ENCODE assay signal across 12 cellular contexts in genomic region chrX:3697220-3697684, GRCh38. TPM values are rescaled to one million over a fixed set of nuclear protein-coding genes. Genes with fewer than 3 reads are reported as not detected.
A peak's percentile ranks its signal among the peaks of the same experiment; 100 is the strongest.
DNase-seq lines count a peak whose midpoint lies in the region; ATAC-seq, FAIRE-seq and TF ChIP-seq lines count a peak whose summit lies in the region.
"Had no signal": no experiment of that assay in that cellular context is flagged by ENCODE, and none has a peak within 500 bp of the region (broad histone marks: within the 10 kb centered on the region; RNA-seq: fewer than 3 reads in every experiment).

No MANE protein-coding gene starts in this region.

- H3K9me3 ChIP-seq in kidney (ENCODE audit: control insufficient read depth in 1 of 2, low read length in 2 of 2) = no peaks in the 10 kb centered on the region
- no peaks in the 10 kb centered on the region for H3K9me3 ChIP-seq in suprapubic skin
- H3K9me3 ChIP-seq: stomach had no signal

- H3K9me3 Mint-ChIP-seq in activated T-cell treated with anti-CD3 and anti-CD28 coated beads, Interleukin-2, amount 50 U/mL, for 24 hours = no peaks in the 10 kb centered on the region
- H3K9me3 Mint-ChIP-seq in activated T-cell treated with anti-CD3 and anti-CD28 coated beads, Interleukin-2, amount 50 U/mL, for 4 hours = no peaks in the 10 kb centered on the region
- no peaks in the 10 kb centered on the region for H3K9me3 Mint-ChIP-seq in activated CD4-positive, alpha-beta memory T cell treated with anti-CD3 and anti-CD28 coated beads, Interleukin-2, amount 10 ng/mL, durations not matched to agents 7 days and 5 days

- ATAC-seq in activated T-cell treated with anti-CD3 and anti-CD28 coated beads, Interleukin-2, amount 50 U/mL, for 4 hours = no peak
- ATAC-seq in GM19397 (IDR thresholded peaks at IDR 0.05; ENCODE audit: unreplicated experiment) = no peak

- H3K9ac ChIP-seq in kidney (ENCODE audit: low read length in 2 of 2) = no peak overlapping the region

- TF ChIP-seq CTCF in kidney (IDR thresholded peaks at IDR 0.05; ENCODE audit: borderline replicate concordance, extremely low read depth, insufficient read depth) (no peak), suprapubic skin (IDR thresholded peaks at IDR 0.05) (no peak)

- intact Hi-C loops in kidney (cut with DNase I) = no loop called here

- TF ChIP-seq EP300 in suprapubic skin (IDR thresholded peaks at IDR 0.05) = no peak

- H3K27me3 Mint-ChIP-seq in activated T-cell treated with anti-CD3 and anti-CD28 coated beads, Interleukin-2, amount 50 U/mL, for 24 hours = no peaks in the 10 kb centered on the region
- H3K27me3 Mint-ChIP-seq in activated T-cell treated with anti-CD3 and anti-CD28 coated beads, Interleukin-2, amount 50 U/mL, for 4 hours (ENCODE audit: low read depth) = no peaks in the 10 kb centered on the region
- H3K27me3 Mint-ChIP-seq in activated CD4-positive, alpha-beta memory T cell treated with anti-CD3 and anti-CD28 coated beads, Interleukin-2, amount 10 ng/mL, durations not matched to agents 7 days and 5 days = no peaks in the 10 kb centered on the region

- H3K27ac ChIP-seq in kidney (ENCODE audit: low read depth in 2 of 2, low read length in 2 of 2) (peak overlapping the region in 1 of 2 donors; percentile 9), suprapubic skin (peak overlapping the region; percentile 54)
- H3K27ac ChIP-seq: WERI-Rb-1 had no signal

- no peak for TF ChIP-seq POLR2A in suprapubic skin (IDR thresholded peaks at IDR 0.05)

- DNase-seq in activated T-cell treated with anti-CD3 and anti-CD28 coated beads, Interleukin-2, amount 50 U/mL, for 24 hours = no peak
- no peak for DNase-seq in activated T-cell treated with anti-CD3 and anti-CD28 coated beads, Interleukin-2, amount 50 U/mL, for 4 hours
- no peak for DNase-seq in activated CD4-positive, alpha-beta memory T cell treated with anti-CD3 and anti-CD28 coated beads, Interleukin-2, amount 10 ng/mL, durations not matched to agents 7 days and 5 days
- DNase-seq in kidney (peak; percentile 83), suprapubic skin (ENCODE audit: low spot score in 2 of 2) (no peak)
- no peak for DNase-seq in activated CD8-positive, alpha-beta memory T cell treated with anti-CD3 and anti-CD28 coated beads for 24 hours
- DNase-seq in effector CD8-positive, alpha-beta T cell (lab: John Stamatoyannopoulos, UW) = no peak
- DNase-seq: AML-193, NCI-H774, stomach, WERI-Rb-1 had no signal

- no peaks in the 10 kb centered on the region for H3K27me3 ChIP-seq in suprapubic skin
- H3K27me3 ChIP-seq: stomach had no signal

- no peak overlapping the region for H3K4me3 Mint-ChIP-seq in activated T-cell treated with anti-CD3 and anti-CD28 coated beads, Interleukin-2, amount 50 U/mL, for 24 hours
- H3K4me3 Mint-ChIP-seq in activated T-cell treated with anti-CD3 and anti-CD28 coated beads, Interleukin-2, amount 50 U/mL, for 4 hours = no peak overlapping the region
- no peak overlapping the region for H3K4me3 Mint-ChIP-seq in activated CD4-positive, alpha-beta memory T cell treated with anti-CD3 and anti-CD28 coated beads, Interleukin-2, amount 10 ng/mL, durations not matched to agents 7 days and 5 days

- 84% methylated on average over 9 of the region's 9 CpGs for WGBS in suprapubic skin

- CTCF ChIA-PET in activated CD4-positive, alpha-beta memory T cell treated with anti-CD3 and anti-CD28 coated beads, Interleukin-2, amount 10 ng/mL, durations not matched to agents 7 days and 5 days (lab: Charles Lee) = no interaction called here

- peaks cover 43% of the 10 kb centered on the region for H3K36me3 Mint-ChIP-seq in activated T-cell treated with anti-CD3 and anti-CD28 coated beads, Interleukin-2, amount 50 U/mL, for 24 hours (ENCODE audit: low read depth)
- H3K36me3 Mint-ChIP-seq in activated T-cell treated with anti-CD3 and anti-CD28 coated beads, Interleukin-2, amount 50 U/mL, for 4 hours (ENCODE audit: insufficient read depth) = peaks cover 5% of the 10 kb centered on the region
- peaks cover 64% of the 10 kb centered on the region for H3K36me3 Mint-ChIP-seq in activated CD4-positive, alpha-beta memory T cell treated with anti-CD3 and anti-CD28 coated beads, Interleukin-2, amount 10 ng/mL, durations not matched to agents 7 days and 5 days (ENCODE audit: low read depth)

- no peaks in the 10 kb centered on the region for H3K36me3 ChIP-seq in kidney (ENCODE audit: control insufficient read depth in 1 of 2, insufficient read depth in 2 of 2, low read length in 2 of 2)
- no peaks in the 10 kb centered on the region for H3K36me3 ChIP-seq in suprapubic skin
- H3K36me3 ChIP-seq: stomach, WERI-Rb-1 had no signal

- H3K4me3 ChIP-seq in kidney (ENCODE audit: low read length in 2 of 2) = peak overlapping the region in 1 of 2 donors; percentile 17
- H3K4me3 ChIP-seq in suprapubic skin = no peak overlapping the region
- H3K4me3 ChIP-seq: stomach had no signal

- H3K4me1 Mint-ChIP-seq in activated T-cell treated with anti-CD3 and anti-CD28 coated beads, Interleukin-2, amount 50 U/mL, for 24 hours (ENCODE audit: low read depth) = peaks cover 73% of the 10 kb centered on the region
- peaks cover 55% of the 10 kb centered on the region for H3K4me1 Mint-ChIP-seq in activated T-cell treated with anti-CD3 and anti-CD28 coated beads, Interleukin-2, amount 50 U/mL, for 4 hours (ENCODE audit: low read depth)
- H3K4me1 Mint-ChIP-seq in activated CD4-positive, alpha-beta memory T cell treated with anti-CD3 and anti-CD28 coated beads, Interleukin-2, amount 10 ng/mL, durations not matched to agents 7 days and 5 days = peaks cover 71% of the 10 kb centered on the region

- H3K4me1 ChIP-seq in kidney (ENCODE audit: control insufficient read depth in 1 of 2, insufficient read depth in 1 of 2, low read depth in 1 of 2, low read length in 2 of 2) (peaks cover 0 to 5% of the 10 kb centered on the region in 2 donors), suprapubic skin (no peaks in the 10 kb centered on the region)

- peak overlapping the region; percentile 18 for H3K27ac Mint-ChIP-seq in activated T-cell treated with anti-CD3 and anti-CD28 coated beads, Interleukin-2, amount 50 U/mL, for 24 hours
- H3K27ac Mint-ChIP-seq in activated CD4-positive, alpha-beta memory T cell treated with anti-CD3 and anti-CD28 coated beads, Interleukin-2, amount 10 ng/mL, durations not matched to agents 7 days and 5 days = peak overlapping the region; percentile 54

- POLR2A ChIA-PET in activated CD4-positive, alpha-beta memory T cell treated with anti-CD3 and anti-CD28 coated beads, Interleukin-2, amount 10 ng/mL, durations not matched to agents 7 days and 5 days (lab: Charles Lee) = no interaction called here

- no peak for FAIRE-seq in kidney (lab: Jason Lieb, UNC)

RNA-seq across cellular contexts. Expression of gene PRKX, which starts 16.2 kb away (rescaled TPM):
- 10 to 100 TPM; 29.5 to 40.8 (median 29.8) TPM for total RNA-seq in activated T-cell treated with anti-CD3 and anti-CD28 coated beads, Interleukin-2, amount 50 U/mL, for 4 hours
- 100 to 1,000 TPM; 141 to 145 TPM for total RNA-seq in activated CD4-positive, alpha-beta memory T cell treated with anti-CD3 and anti-CD28 coated beads, Interleukin-2, amount 10 ng/mL, durations not matched to agents 7 days and 5 days
- total RNA-seq in kidney (116 TPM), suprapubic skin (10 to 100 TPM; 27.8 to 43.7 (median 41.2) TPM)
- polyA plus RNA-seq in kidney (ENCODE audit: insufficient read depth, low read depth, low replicate concordance) = 7.7 TPM
